Comparison of ENCODE assay signal across 8 cellular contexts in genomic region chr15:60590935-60591490, GRCh38.
DNase-seq lines count a peak whose midpoint lies in the region; ATAC-seq and TF ChIP-seq lines count a peak whose summit lies in the region.

No MANE protein-coding gene starts in this region.

- in situ Hi-C loops in ACHN (cut with HindIII; ENCODE audit: low pct_ligation_motif_present, low pct_unique_long_range_greater_than_20kb, low sequenced_read_pairs) (no loop called here), SK-MEL-5 (cut with HindIII; ENCODE audit: low pct_unique_long_range_greater_than_20kb, low sequenced_read_pairs) (no loop called here), gastrocnemius medialis (cut with MboI; ENCODE audit: low sequenced_read_pairs in 4 of 4) (loop anchor here in 2 of 4 donors (25.0 kb wide), 1 partner anchor 1246 kb away; no protein-coding TSS in a partner anchor)

- no peak overlapping the region for H3K27ac ChIP-seq in iPS-18a (ENCODE audit: low read length)
- peak overlapping the region; percentile 86 to 98 (median 97) for H3K27ac ChIP-seq in gastrocnemius medialis

- intact Hi-C loops in gastrocnemius medialis (cut with DNase I; ENCODE audit: low total_unique reads), result loop anchor here (5.0 kb wide), 3 partner anchors 161 to 341 kb away; no protein-coding TSS in a partner anchor

- H3K9me3 ChIP-seq in iPS-18a (ENCODE audit: control insufficient read depth, low read depth, low read length), result no peaks in the 10 kb centered on the region
- no peaks in the 10 kb centered on the region for H3K9me3 ChIP-seq in gastrocnemius medialis

- H3K9ac ChIP-seq in iPS-18a (ENCODE audit: low read length), result no peak overlapping the region

- H3K36me3 ChIP-seq in H7 (replicated peaks; ENCODE audit: control insufficient read depth, insufficient read depth, low read length) (no peaks in the 10 kb centered on the region), iPS-18a (ENCODE audit: control insufficient read depth, low read depth, low read length) (no peaks in the 10 kb centered on the region), gastrocnemius medialis (no peaks in the 10 kb centered on the region)

- H3K4me3 ChIP-seq in H7 (ENCODE audit: insufficient read depth, low read depth, low read length), result peak overlapping the region; percentile 57
- H3K4me3 ChIP-seq in iPS-18a (ENCODE audit: low read length), result peak overlapping the region; percentile 67
- peak overlapping the region; percentile 57 to 83 (median 76) for H3K4me3 ChIP-seq in gastrocnemius medialis

- H3K4me1 ChIP-seq in iPS-18a (ENCODE audit: control insufficient read depth, low read depth, low read length), result peaks cover 7% of the 10 kb centered on the region
- H3K4me1 ChIP-seq in gastrocnemius medialis, result peaks cover 43 to 60% of the 10 kb centered on the region in 2 donors

- TF ChIP-seq POLR2A in gastrocnemius medialis (IDR thresholded peaks at IDR 0.05), result peak; percentile 25 to 44

- peaks cover 26% of the 10 kb centered on the region for H3K27me3 ChIP-seq in H7 (ENCODE audit: control insufficient read depth, insufficient read depth, low read length)
- H3K27me3 ChIP-seq in iPS-18a (ENCODE audit: control insufficient read depth, insufficient read depth, low read length), result peaks cover 49% of the 10 kb centered on the region
- H3K27me3 ChIP-seq in gastrocnemius medialis, result no peaks in the 10 kb centered on the region

- peak in 2 of 5 experiments; percentile 5 to 23 for TF ChIP-seq CTCF in gastrocnemius medialis (IDR thresholded peaks at IDR 0.05 in 4 of 5, conservative IDR thresholded peaks at IDR 0.05 in 1 of 5)

- DNase-seq in ACHN (peak; percentile 6), H7 (peak; percentile 67), SK-MEL-5 (ENCODE audit: low read depth, low spot score) (peak; percentile 13), astrocyte of the hippocampus (ENCODE audit: low read depth, low spot score) (peak; percentile 54), gastrocnemius medialis (peak; percentile 50)

- ATAC-seq in gastrocnemius medialis, result peak; percentile 11 to 38
- no peak for ATAC-seq in HG03469 (IDR thresholded peaks at IDR 0.05; ENCODE audit: unreplicated experiment)
- no peak for ATAC-seq in GM19035 (IDR thresholded peaks at IDR 0.05; ENCODE audit: unreplicated experiment)

Comparison
In these comparisons a context has a peak if more than half of its experiments do, and no peak if none do; other contexts are left out.
1. DNase-seq: peak in every context shown above with its lines; median percentile 67 in H7; 54 in astrocyte of the hippocampus; 50 in gastrocnemius medialis; 13 in SK-MEL-5; 6 in ACHN.
2. ATAC-seq: peak in gastrocnemius medialis (2 of 2); none in HG03469 (single experiment) and GM19035 (single experiment).
3. Peak in every context shown above with its lines, with median percentiles within 50 percentile points of each other: H3K4me3 ChIP-seq.